9 cellular contexts compared by ENCODE assay signal in the genomic region with DNA sequence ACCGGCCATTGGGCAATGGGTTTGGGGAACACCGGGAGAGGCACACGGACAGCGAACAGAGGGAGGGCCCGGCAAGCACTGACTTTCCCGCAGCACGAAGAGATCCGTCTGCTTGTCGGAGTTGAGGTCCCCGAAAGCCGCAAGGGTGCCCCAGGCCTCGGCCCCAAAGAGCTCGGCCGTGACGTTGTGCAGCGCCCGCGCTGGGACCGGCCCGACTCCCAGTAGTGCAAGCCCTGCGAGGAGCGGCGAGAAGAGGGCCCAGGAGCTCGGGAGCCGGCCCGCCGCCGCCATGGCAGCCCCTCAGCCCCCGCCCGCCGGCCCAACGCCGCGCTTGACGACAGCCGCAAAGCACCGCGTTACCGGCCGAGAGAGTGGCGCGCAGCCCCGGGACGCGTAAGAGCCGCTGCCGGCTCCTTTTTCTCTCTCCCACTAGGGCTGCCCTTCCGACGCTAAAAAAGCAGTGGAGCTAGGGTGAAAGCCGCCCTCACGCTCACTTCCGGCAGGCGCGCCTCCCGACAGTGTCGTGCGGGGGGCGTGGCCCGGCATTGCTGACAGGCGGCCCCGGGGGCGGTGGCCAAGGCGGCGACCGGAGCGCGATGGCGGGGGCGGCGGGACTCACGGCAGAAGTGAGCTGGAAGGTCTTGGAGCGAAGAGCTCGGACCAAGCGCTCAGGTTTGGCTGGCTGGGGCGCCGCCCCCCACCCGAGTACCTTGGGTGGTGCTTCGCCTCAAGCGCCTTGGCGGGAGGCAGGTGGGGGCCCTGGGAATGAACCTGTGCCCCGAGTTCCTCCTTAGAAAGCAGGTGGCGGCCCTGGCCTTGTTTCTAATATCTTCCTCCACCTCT. TPM values are rescaled to one million over a fixed set of nuclear protein-coding genes. Genes with fewer than 3 reads are reported as not detected.
A peak's percentile ranks its signal among the peaks of the same experiment; 100 is the strongest.
DNase-seq lines count a peak whose midpoint lies in the region; ATAC-seq, FAIRE-seq and TF ChIP-seq lines count a peak whose summit lies in the region.
"Had no signal": no experiment of that assay in that cellular context is flagged by ENCODE, and none has a peak within 500 bp of the region (broad histone marks: within the 10 kb centered on the region; RNA-seq: fewer than 3 reads in every experiment).

A gene (minus strand): TSS at position 309 of the 843 bp plus-strand sequence. CDS start 18 bp downstream, at position 291.
A gene (plus strand): TSS at position 577 of the 843 bp plus-strand sequence. CDS start 20 bp downstream, at position 597.

- H3K4me1 ChIP-seq in kidney (ENCODE audit: control insufficient read depth in 1 of 2, insufficient read depth in 1 of 2, low read depth in 1 of 2, low read length in 2 of 2), result peaks cover 16 to 21% of the 10 kb centered on the region in 2 donors

- TF ChIP-seq CTCF in kidney (IDR thresholded peaks at IDR 0.05; ENCODE audit: borderline replicate concordance, extremely low read depth, insufficient read depth), result no peak

- ATAC-seq in HG03175 (IDR thresholded peaks at IDR 0.05; ENCODE audit: unreplicated experiment), result peak; percentile 75

- peak within 1 kb of the TSS; percentile 66 to 82 for H3K9ac ChIP-seq in kidney (ENCODE audit: low read length in 2 of 2)

- no peak for FAIRE-seq in kidney (lab: Jason Lieb, UNC)
- FAIRE-seq: islet of Langerhans had no signal

- peak within 1 kb of the TSS; percentile 98 to 99 for H3K27ac ChIP-seq in kidney (ENCODE audit: low read depth in 2 of 2, low read length in 2 of 2)

- H3K9me3 ChIP-seq in kidney (ENCODE audit: control insufficient read depth in 1 of 2, low read length in 2 of 2), result no peaks in the 10 kb centered on the region

- peaks cover 5% of the 10 kb centered on the region in 2 donors for H3K36me3 ChIP-seq in kidney (ENCODE audit: control insufficient read depth in 1 of 2, insufficient read depth in 2 of 2, low read length in 2 of 2)

- peak; percentile 97 for DNase-seq in AG20443 (ENCODE audit: low spot score)
- peak; percentile 80 for DNase-seq in NCI-H460 (ENCODE audit: extremely low read depth, low read depth)
- DNase-seq in activated CD4-positive, alpha-beta T cell treated with anti-CD3 and anti-CD28 coated beads for 24 hours (ENCODE audit: low read depth in 2 of 2), result peak; percentile 90 to 92
- DNase-seq in cerebellum (ENCODE audit: low spot score), result peak; percentile 91
- DNase-seq in kidney, result peak; percentile 96
- DNase-seq in stimulated activated CD4-positive, alpha-beta T cell treated with anti-CD3 and anti-CD28 coated beads, Interleukin-15, amount 100 ng/mL, for 1 hour (ENCODE audit: low read depth in 1 of 2, low spot score in 1 of 2), result peak; percentile 93 to 94

- in situ Hi-C loops in GM18951 (cut with MboI; ENCODE audit: low sequenced_read_pairs, unreplicated experiment), result no loop called here

- intact Hi-C loops in kidney (cut with DNase I), result no loop called here

- peak within 1 kb of the TSS; percentile 77 to 99 for H3K4me3 ChIP-seq in kidney (ENCODE audit: low read length in 2 of 2)

- TF ChIP-seq POLR2A in GM18951 (IDR thresholded peaks at IDR 0.05; ENCODE audit: extremely low read depth, insufficient read depth, insufficient read length), result peak; percentile 85

RNA-seq across cellular contexts. Expression of the first gene that starts in this region (rescaled TPM):
- 86.4 and 89.7 TPM in 2 replicates for total RNA-seq in NCI-H460 (2014; rRNA removed; shearing (Covaris generic))
- 55.3 and 67.9 TPM in 2 replicates for polyA plus RNA-seq in NCI-H460 (2014; cell fraction: nucleus; rRNA removed)
- total RNA-seq in cerebellum (123 TPM), kidney (63.7 TPM)
- 69.7 TPM for polyA plus RNA-seq in kidney (ENCODE audit: insufficient read depth, low read depth, low replicate concordance)

RNA-seq across cellular contexts. Expression of the second gene that starts in this region (rescaled TPM):
- total RNA-seq in NCI-H460 (2014; rRNA removed; shearing (Covaris generic)), result 50.4 and 55.4 TPM in 2 replicates
- polyA plus RNA-seq in NCI-H460 (2014; cell fraction: nucleus; rRNA removed), result 48.3 and 62.6 TPM in 2 replicates
- 187 TPM for total RNA-seq in cerebellum
- total RNA-seq in kidney, result 80.5 TPM
- polyA plus RNA-seq in kidney (ENCODE audit: insufficient read depth, low read depth, low replicate concordance), result 48.3 TPM

Comparison
In these comparisons a context has a peak if more than half of its experiments do, and no peak if none do; other contexts are left out.
1. Peak in every context shown above with its lines: DNase-seq, ATAC-seq, H3K4me3 ChIP-seq and H3K27ac ChIP-seq.